19 cellular contexts compared by ENCODE assay signal in the genomic region with DNA sequence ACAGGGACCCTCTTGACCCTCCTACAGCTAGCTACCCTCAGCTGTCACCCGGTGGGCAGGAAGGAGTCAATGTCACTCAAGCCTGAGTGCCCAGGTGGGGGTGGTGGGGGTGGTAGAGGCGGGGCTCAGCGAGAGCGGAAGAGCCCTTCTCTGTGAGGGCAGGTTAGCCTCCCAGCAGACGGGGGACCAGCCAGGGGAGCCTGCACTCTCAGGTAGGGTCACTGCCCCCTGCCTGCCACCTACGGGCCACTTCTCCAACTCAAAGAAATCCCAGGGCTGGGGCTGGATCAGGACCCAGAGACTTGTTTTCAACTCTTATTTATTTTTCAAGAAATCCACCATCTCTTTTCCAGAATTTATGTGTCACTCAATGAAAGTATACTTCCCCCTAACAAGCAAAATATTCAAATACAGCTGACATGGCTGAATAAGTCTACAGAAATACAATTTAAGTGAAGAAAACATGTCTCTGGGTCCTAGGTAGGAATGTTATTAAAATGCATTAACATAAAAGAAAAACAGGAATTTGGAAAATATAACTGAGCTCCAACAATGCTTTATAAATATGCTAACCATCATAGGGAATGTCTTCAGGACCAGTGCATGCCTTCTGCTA.
DNase-seq lines count a peak whose midpoint lies in the region; ATAC-seq, FAIRE-seq and TF ChIP-seq lines count a peak whose summit lies in the region.
"Had no signal": no experiment of that assay in that cellular context is flagged by ENCODE, and none has a peak within 500 bp of the region (broad histone marks: within the 10 kb centered on the region; RNA-seq: fewer than 3 reads in every experiment).

No MANE protein-coding gene starts in this region.

- no peak overlapping the region for H3K27ac Mint-ChIP-seq in memory B cell
- H3K27ac Mint-ChIP-seq in stimulated activated memory B cell treated with anti-CD40 and anti-IgM and Interleukin-4, amounts not matched to agents 10 μg/mL and 1 μg/mL and 100 μg/mL, for 72 hours: peak overlapping the region; percentile 31
- no peak overlapping the region for H3K27ac Mint-ChIP-seq in activated CD4-positive, alpha-beta memory T cell treated with anti-CD3 and anti-CD28 coated beads, Interleukin-2, amount 10 ng/mL, durations not matched to agents 7 days and 5 days
- H3K27ac Mint-ChIP-seq: activated naive CD8-positive, alpha-beta T cell had no signal

- no peak overlapping the region for H4K5ac ChIP-seq in H1 (ENCODE audit: insufficient read length, low read depth, low read length)

- TF ChIP-seq POLR2A in H1 (IDR thresholded peaks at IDR 0.05; ENCODE audit: control extremely low read depth in 1 of 2, low read depth in 2 of 2, low read length in 2 of 2): no peak

- no peak overlapping the region for H2AFZ ChIP-seq in H1 (ENCODE audit: low read length)

- no peak for FAIRE-seq in H1 (lab: Jason Lieb, UNC)
- FAIRE-seq: D721Med, G401.6 had no signal

- H3K36me3 ChIP-seq in H1 (ENCODE audit: control insufficient read depth in 2 of 4, insufficient read depth in 4 of 4, low read length in 3 of 4): peaks cover 2 to 8% (median 7%) of the 10 kb centered on the region in 4 experiments; a peak in 4 of 8 replicates
- H3K36me3 ChIP-seq: colonic mucosa had no signal

- peak overlapping the region; percentile 63 for H3K4me3 Mint-ChIP-seq in memory B cell
- no peak overlapping the region for H3K4me3 Mint-ChIP-seq in stimulated activated memory B cell treated with anti-CD40 and anti-IgM and Interleukin-4, amounts not matched to agents 10 μg/mL and 1 μg/mL and 100 μg/mL, for 72 hours
- H3K4me3 Mint-ChIP-seq in activated CD4-positive, alpha-beta memory T cell treated with anti-CD3 and anti-CD28 coated beads, Interleukin-2, amount 10 ng/mL, durations not matched to agents 7 days and 5 days: no peak overlapping the region
- H3K4me3 Mint-ChIP-seq: activated naive CD8-positive, alpha-beta T cell; activated T-helper 1 cell treated with anti-CD3 and anti-CD28 coated beads, Interleukin-12 subunit alpha, Interleukin-12 subunit beta, Interleukin-2, Interleukin-4 antibody, amounts not matched to agents 30 ng/mL and 10 ng/mL and 1 ng/mL, durations not matched to agents 14 hours and 24 hours and 36 hours had no signal

- no peak overlapping the region for H3K56ac ChIP-seq in H1 (replicated peaks; ENCODE audit: insufficient read length, low read depth, low read length)

- POLR2A ChIA-PET in H1 (lab: Charles Lee; ENCODE audit: partially characterized antibody): interaction anchor here (0.6 to 0.7 kb wide), 2 partner anchors 66 to 530 kb away, joined by 3 read pairs; no protein-coding TSS in a partner anchor
- POLR2A ChIA-PET in activated CD4-positive, alpha-beta memory T cell treated with anti-CD3 and anti-CD28 coated beads, Interleukin-2, amount 10 ng/mL, durations not matched to agents 7 days and 5 days (lab: Charles Lee): no interaction called here

- H3K27me3 Mint-ChIP-seq in memory B cell: peaks cover 4% of the 10 kb centered on the region
- H3K27me3 Mint-ChIP-seq in stimulated activated memory B cell treated with anti-CD40 and anti-IgM and Interleukin-4, amounts not matched to agents 10 μg/mL and 1 μg/mL and 100 μg/mL, for 72 hours: peaks cover 19% of the 10 kb centered on the region
- H3K27me3 Mint-ChIP-seq in activated CD4-positive, alpha-beta memory T cell treated with anti-CD3 and anti-CD28 coated beads, Interleukin-2, amount 10 ng/mL, durations not matched to agents 7 days and 5 days: peaks cover 8% of the 10 kb centered on the region

- TF ChIP-seq RAD21 in H1 (IDR thresholded peaks at IDR 0.05 in 1 of 2, conservative IDR thresholded peaks at IDR 0.05 in 1 of 2; ENCODE audit: low read depth in 2 of 2, low read length in 2 of 2): peak in 1 of 2 experiments; percentile 39; a peak in 2 of 4 replicates

- H3K4me1 Mint-ChIP-seq in memory B cell: peaks cover 18% of the 10 kb centered on the region
- H3K4me1 Mint-ChIP-seq in stimulated activated memory B cell treated with anti-CD40 and anti-IgM and Interleukin-4, amounts not matched to agents 10 μg/mL and 1 μg/mL and 100 μg/mL, for 72 hours: peaks cover 26% of the 10 kb centered on the region
- H3K4me1 Mint-ChIP-seq in activated CD4-positive, alpha-beta memory T cell treated with anti-CD3 and anti-CD28 coated beads, Interleukin-2, amount 10 ng/mL, durations not matched to agents 7 days and 5 days: peaks cover 8% of the 10 kb centered on the region

- H2BK5ac ChIP-seq in H1 (ENCODE audit: low read depth, low read length): no peak overlapping the region

- no peak overlapping the region for H2BK120ac ChIP-seq in H1 (replicated peaks; ENCODE audit: low read depth, low read length)

- no peak for TF ChIP-seq EP300 in H1 (IDR thresholded peaks at IDR 0.05; ENCODE audit: borderline replicate concordance in 1 of 2, low read depth in 2 of 2, low read length in 2 of 2)

- H3K14ac ChIP-seq in H1 (ENCODE audit: insufficient read length): no peak overlapping the region

- peak; percentile 26 for ATAC-seq in Right ventricle myocardium superior (ENCODE audit: poor library complexity)
- ATAC-seq in left cardiac atrium: no peak
- ATAC-seq in memory B cell (ENCODE audit: low read depth): peak; percentile 80
- ATAC-seq in stimulated activated memory B cell treated with anti-CD40 and anti-IgM and Interleukin-4, amounts not matched to agents 10 μg/mL and 1 μg/mL and 100 μg/mL, for 72 hours: peak; percentile 54
- ATAC-seq: left lung, upper lobe of right lung had no signal

- no peaks in the 10 kb centered on the region for H3K27me3 ChIP-seq in H1 (replicated peaks in 1 of 4; ENCODE audit: control insufficient read depth in 3 of 4, extremely low read depth in 1 of 4, insufficient read depth in 3 of 4, low read length in 3 of 4)
- H3K27me3 ChIP-seq: colonic mucosa, left lung, upper lobe of right lung had no signal

- H4K8ac ChIP-seq in H1 (ENCODE audit: extremely low read depth, insufficient read depth, low read length): no peak overlapping the region; the same call in 1 of the 2 replicates

- H3K36me3 Mint-ChIP-seq in memory B cell: no peaks in the 10 kb centered on the region
- H3K36me3 Mint-ChIP-seq in stimulated activated memory B cell treated with anti-CD40 and anti-IgM and Interleukin-4, amounts not matched to agents 10 μg/mL and 1 μg/mL and 100 μg/mL, for 72 hours: no peaks in the 10 kb centered on the region
- peaks cover 3% of the 10 kb centered on the region for H3K36me3 Mint-ChIP-seq in activated CD4-positive, alpha-beta memory T cell treated with anti-CD3 and anti-CD28 coated beads, Interleukin-2, amount 10 ng/mL, durations not matched to agents 7 days and 5 days (ENCODE audit: low read depth)
- H3K36me3 Mint-ChIP-seq: activated naive CD8-positive, alpha-beta T cell had no signal

- peaks cover 0 to 36% of the 10 kb centered on the region in 2 experiments; a peak in 2 of 4 replicates for H3K79me2 ChIP-seq in H1 (ENCODE audit: control insufficient read depth in 1 of 2, insufficient read depth in 2 of 2, low read length in 2 of 2)

- H4K91ac ChIP-seq in H1 (replicated peaks; ENCODE audit: insufficient read length, low read length): no peak overlapping the region

- H3K23me2 ChIP-seq in H1 (ENCODE audit: low read depth, low read length): no peaks in the 10 kb centered on the region

- no peak overlapping the region for H3K23ac ChIP-seq in H1 (ENCODE audit: insufficient read length)

- no peak overlapping the region for H2BK20ac ChIP-seq in H1 (ENCODE audit: low read length)

- H3K4me2 ChIP-seq in H1 (ENCODE audit: insufficient read depth in 1 of 2, low read depth in 2 of 2, low read length in 2 of 2): no peak overlapping the region

- H3K4me1 ChIP-seq in H1 (replicated peaks in 1 of 4; ENCODE audit: control insufficient read depth in 3 of 4, insufficient read depth in 4 of 4, low read length in 3 of 4): peaks cover 4 to 23% (median 9%) of the 10 kb centered on the region in 4 experiments
- H3K4me1 ChIP-seq: colonic mucosa had no signal

- no peak overlapping the region for H2BK15ac ChIP-seq in H1 (ENCODE audit: low read length)

- CTCF ChIA-PET in H1 (lab: Charles Lee; ENCODE audit: partially characterized antibody): interaction anchor here (0.6 to 6.3 kb wide), 24 partner anchors 12 to 532 kb away, joined by 3 to 56 read pairs (median 4); no protein-coding TSS in a partner anchor
- CTCF ChIA-PET in activated CD4-positive, alpha-beta memory T cell treated with anti-CD3 and anti-CD28 coated beads, Interleukin-2, amount 10 ng/mL, durations not matched to agents 7 days and 5 days (lab: Charles Lee): interaction anchor here (1.1 to 2.2 kb wide), 4 partner anchors 12 to 534 kb away, joined by 3 to 14 read pairs (median 4); no protein-coding TSS in a partner anchor

- no peak for DNase-seq in Right ventricle myocardium superior
- DNase-seq in left cardiac atrium: no peak
- no peak for DNase-seq in H1 (ENCODE audit: low read depth in 1 of 2, low spot score in 2 of 2)
- no peak for DNase-seq in memory B cell (ENCODE audit: low spot score in 2 of 2)
- DNase-seq in activated CD4-positive, alpha-beta memory T cell treated with anti-CD3 and anti-CD28 coated beads, Interleukin-2, amount 10 ng/mL, durations not matched to agents 7 days and 5 days: no peak
- no peak for DNase-seq in activated naive CD4-positive, alpha-beta T cell treated with anti-CD3 and anti-CD28 coated beads, Interleukin-2, amount 50 U/mL, for 16 hours
- DNase-seq in NCI-H2227 treated with DMSO at 0.1 percent for 48 hours (lab: John Stamatoyannopoulos, UW): no peak
- DNase-seq: activated CD4-positive, alpha-beta T cell treated with anti-CD3 and anti-CD28 coated beads for 1 hour; colonic mucosa; left lung; NCI-H2029; retina had no signal

- H3K9ac ChIP-seq in H1 (replicated peaks in 1 of 4; ENCODE audit: extremely low read depth in 1 of 4, low read depth in 3 of 4, low read length in 3 of 4): no peak overlapping the region

- no peak overlapping the region for H3K4me3 ChIP-seq in H1 (ENCODE audit: extremely low read depth in 1 of 4, insufficient read depth in 2 of 4, low read depth in 3 of 4, low read length in 4 of 4)
- H3K4me3 ChIP-seq: colonic mucosa, left lung, upper lobe of right lung had no signal

- intact Hi-C loops in Right ventricle myocardium superior (cut with DNase I): no loop called here
- intact Hi-C loops in left cardiac atrium (cut with DNase I): no loop called here

- no peaks in the 10 kb centered on the region for H3K9me3 Mint-ChIP-seq in memory B cell
- no peaks in the 10 kb centered on the region for H3K9me3 Mint-ChIP-seq in stimulated activated memory B cell treated with anti-CD40 and anti-IgM and Interleukin-4, amounts not matched to agents 10 μg/mL and 1 μg/mL and 100 μg/mL, for 72 hours
- no peaks in the 10 kb centered on the region for H3K9me3 Mint-ChIP-seq in activated CD4-positive, alpha-beta memory T cell treated with anti-CD3 and anti-CD28 coated beads, Interleukin-2, amount 10 ng/mL, durations not matched to agents 7 days and 5 days
- H3K9me3 Mint-ChIP-seq: activated T-helper 1 cell treated with anti-CD3 and anti-CD28 coated beads, Interleukin-12 subunit alpha, Interleukin-12 subunit beta, Interleukin-2, Interleukin-4 antibody, amounts not matched to agents 30 ng/mL and 10 ng/mL and 1 ng/mL, durations not matched to agents 14 hours and 24 hours and 36 hours had no signal

- H3K4ac ChIP-seq in H1 (replicated peaks; ENCODE audit: insufficient read length, low read depth, low read length): no peak overlapping the region

- no peaks in the 10 kb centered on the region for H3K9me3 ChIP-seq in H1 (ENCODE audit: insufficient read depth in 2 of 2, low read depth in 1 of 2, low read length in 1 of 2)
- H3K9me3 ChIP-seq: colonic mucosa, left lung, upper lobe of right lung had no signal

- peak; percentile 39 to 54 (median 48) for TF ChIP-seq CTCF in H1 (IDR thresholded peaks at IDR 0.05; ENCODE audit: control extremely low read depth in 1 of 3, insufficient read depth in 1 of 3, low read depth in 1 of 3, low read length in 3 of 3)

- H2BK12ac ChIP-seq in H1 (ENCODE audit: low read depth, low read length): no peak overlapping the region

- H3K79me1 ChIP-seq in H1 (ENCODE audit: low read depth, low read length): peaks cover 5% of the 10 kb centered on the region; the same call in 1 of the 2 replicates

- WGBS in H1 (ENCODE audit: extremely low coverage in 1 of 2, insufficient coverage in 1 of 2, insufficient read length in 1 of 2, insufficient replicate concordance in 2 of 2, low coverage in 1 of 2, low lambda C conversion rate in 2 of 2, missing lambda C conversion rate in 1 of 2), 2 experiments: 54% methylated on average over 6 of the region's 6 CpGs; no CpG with 5 or more reads in 1 of the 2 experiments

- no peak overlapping the region for H3K27ac ChIP-seq in H1 (ENCODE audit: low read depth, low read length)
- H3K27ac ChIP-seq: 22Rv1, colonic mucosa, left lung, upper lobe of right lung had no signal

- peaks cover 6 to 8% of the 10 kb centered on the region in 2 experiments for H4K20me1 ChIP-seq in H1 (replicated peaks in 1 of 2; ENCODE audit: control insufficient read depth in 1 of 2, insufficient read depth in 2 of 2, low read length in 2 of 2)

- H2AK5ac ChIP-seq in H1 (ENCODE audit: low read depth, low read length): no peak overlapping the region

- H3K18ac ChIP-seq in H1 (ENCODE audit: extremely low read depth, low read length): no peak overlapping the region

Comparison
In these comparisons a context has a peak if more than half of its experiments do, and no peak if none do; other contexts are left out.
1. ATAC-seq: peak in Right ventricle myocardium superior (single experiment), memory B cell (single experiment) and stimulated activated memory B cell treated with anti-CD40 and anti-IgM and Interleukin-4, amounts not matched to agents 10 μg/mL and 1 μg/mL and 100 μg/mL, for 72 hours (single experiment); none in left cardiac atrium (0 of 2).